In the genomic region with DNA sequence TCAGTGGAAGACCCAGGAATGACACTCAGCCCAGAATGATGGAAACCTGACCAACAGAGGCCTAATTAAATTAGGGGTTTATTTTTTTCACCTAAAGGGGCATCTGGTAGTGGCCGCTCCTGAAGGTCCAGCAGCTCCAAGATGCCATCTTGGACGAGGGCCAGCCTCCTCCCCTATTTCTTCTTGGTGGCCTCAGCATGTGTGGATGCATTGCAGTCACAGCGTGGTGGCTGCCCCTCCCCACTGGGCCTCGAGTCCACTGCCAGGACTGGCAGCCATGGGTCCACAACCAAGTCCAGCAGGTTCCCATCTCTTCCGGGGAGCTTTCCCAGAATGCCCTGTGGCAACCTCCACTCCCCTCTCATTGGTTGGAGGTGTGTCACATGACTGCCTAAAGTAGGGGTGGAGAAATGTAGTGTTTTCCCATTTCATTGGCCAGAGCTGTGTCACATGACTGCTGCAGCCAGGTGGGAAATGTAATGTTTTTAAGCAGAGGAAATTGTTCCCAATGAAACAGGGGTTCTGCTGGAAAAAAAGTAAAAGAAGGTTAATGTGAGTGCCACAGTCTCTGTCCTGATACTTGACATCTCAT, we compare ENCODE assay signal across 1 cellular context.
TF ChIP-seq lines count a peak whose summit lies in the region.

No MANE protein-coding gene starts in this region.

TF ChIP-seq in GM23338, 12 proteins besides CTCF, POLR2A, EP300 and RAD21:
- TF ChIP-seq, protein P1, sequence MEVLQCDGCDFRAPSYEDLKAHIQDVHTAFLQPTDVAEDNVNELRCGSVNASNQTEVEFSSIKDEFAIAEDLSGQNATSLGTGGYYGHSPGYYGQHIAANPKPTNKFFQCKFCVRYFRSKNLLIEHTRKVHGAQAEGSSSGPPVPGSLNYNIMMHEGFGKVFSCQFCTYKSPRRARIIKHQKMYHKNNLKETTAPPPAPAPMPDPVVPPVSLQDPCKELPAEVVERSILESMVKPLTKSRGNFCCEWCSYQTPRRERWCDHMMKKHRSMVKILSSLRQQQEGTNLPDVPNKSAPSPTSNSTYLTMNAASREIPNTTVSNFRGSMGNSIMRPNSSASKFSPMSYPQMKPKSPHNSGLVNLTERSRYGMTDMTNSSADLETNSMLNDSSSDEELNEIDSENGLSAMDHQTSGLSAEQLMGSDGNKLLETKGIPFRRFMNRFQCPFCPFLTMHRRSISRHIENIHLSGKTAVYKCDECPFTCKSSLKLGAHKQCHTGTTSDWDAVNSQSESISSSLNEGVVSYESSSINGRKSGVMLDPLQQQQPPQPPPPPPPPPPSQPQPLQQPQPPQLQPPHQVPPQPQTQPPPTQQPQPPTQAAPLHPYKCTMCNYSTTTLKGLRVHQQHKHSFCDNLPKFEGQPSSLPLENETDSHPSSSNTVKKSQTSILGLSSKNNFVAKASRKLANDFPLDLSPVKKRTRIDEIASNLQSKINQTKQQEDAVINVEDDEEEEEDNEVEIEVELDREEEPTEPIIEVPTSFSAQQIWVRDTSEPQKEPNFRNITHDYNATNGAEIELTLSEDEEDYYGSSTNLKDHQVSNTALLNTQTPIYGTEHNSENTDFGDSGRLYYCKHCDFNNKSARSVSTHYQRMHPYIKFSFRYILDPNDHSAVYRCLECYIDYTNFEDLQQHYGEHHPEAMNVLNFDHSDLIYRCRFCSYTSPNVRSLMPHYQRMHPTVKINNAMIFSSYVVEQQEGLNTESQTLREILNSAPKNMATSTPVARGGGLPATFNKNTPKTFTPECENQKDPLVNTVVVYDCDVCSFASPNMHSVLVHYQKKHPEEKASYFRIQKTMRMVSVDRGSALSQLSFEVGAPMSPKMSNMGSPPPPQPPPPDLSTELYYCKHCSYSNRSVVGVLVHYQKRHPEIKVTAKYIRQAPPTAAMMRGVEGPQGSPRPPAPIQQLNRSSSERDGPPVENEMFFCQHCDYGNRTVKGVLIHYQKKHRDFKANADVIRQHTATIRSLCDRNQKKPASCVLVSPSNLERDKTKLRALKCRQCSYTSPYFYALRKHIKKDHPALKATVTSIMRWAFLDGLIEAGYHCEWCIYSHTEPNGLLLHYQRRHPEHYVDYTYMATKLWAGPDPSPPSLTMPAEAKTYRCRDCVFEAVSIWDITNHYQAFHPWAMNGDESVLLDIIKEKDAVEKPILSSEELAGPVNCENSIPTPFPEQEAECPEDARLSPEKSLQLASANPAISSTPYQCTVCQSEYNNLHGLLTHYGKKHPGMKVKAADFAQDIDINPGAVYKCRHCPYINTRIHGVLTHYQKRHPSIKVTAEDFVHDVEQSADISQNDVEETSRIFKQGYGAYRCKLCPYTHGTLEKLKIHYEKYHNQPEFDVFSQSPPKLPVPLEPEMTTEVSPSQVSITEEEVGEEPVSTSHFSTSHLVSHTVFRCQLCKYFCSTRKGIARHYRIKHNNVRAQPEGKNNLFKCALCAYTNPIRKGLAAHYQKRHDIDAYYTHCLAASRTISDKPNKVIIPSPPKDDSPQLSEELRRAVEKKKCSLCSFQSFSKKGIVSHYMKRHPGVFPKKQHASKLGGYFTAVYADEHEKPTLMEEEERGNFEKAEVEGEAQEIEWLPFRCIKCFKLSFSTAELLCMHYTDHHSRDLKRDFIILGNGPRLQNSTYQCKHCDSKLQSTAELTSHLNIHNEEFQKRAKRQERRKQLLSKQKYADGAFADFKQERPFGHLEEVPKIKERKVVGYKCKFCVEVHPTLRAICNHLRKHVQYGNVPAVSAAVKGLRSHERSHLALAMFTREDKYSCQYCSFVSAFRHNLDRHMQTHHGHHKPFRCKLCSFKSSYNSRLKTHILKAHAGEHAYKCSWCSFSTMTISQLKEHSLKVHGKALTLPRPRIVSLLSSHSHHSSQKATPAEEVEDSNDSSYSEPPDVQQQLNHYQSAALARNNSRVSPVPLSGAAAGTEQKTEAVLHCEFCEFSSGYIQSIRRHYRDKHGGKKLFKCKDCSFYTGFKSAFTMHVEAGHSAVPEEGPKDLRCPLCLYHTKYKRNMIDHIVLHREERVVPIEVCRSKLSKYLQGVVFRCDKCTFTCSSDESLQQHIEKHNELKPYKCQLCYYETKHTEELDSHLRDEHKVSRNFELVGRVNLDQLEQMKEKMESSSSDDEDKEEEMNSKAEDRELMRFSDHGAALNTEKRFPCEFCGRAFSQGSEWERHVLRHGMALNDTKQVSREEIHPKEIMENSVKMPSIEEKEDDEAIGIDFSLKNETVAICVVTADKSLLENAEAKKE (CRISPR knock-in tag; IDR thresholded peaks at IDR 0.05), result no peak
- TF ChIP-seq ZNF331 (CRISPR knock-in tag; IDR thresholded peaks at IDR 0.05; ENCODE audit: low read depth), result no peak
- TF ChIP-seq ZNF114 (CRISPR knock-in tag; IDR thresholded peaks at IDR 0.05), result no peak
- TF ChIP-seq EZH2 (IDR thresholded peaks at IDR 0.05; ENCODE audit: low read depth, unreplicated experiment), result no peak
- TF ChIP-seq, protein P2, sequence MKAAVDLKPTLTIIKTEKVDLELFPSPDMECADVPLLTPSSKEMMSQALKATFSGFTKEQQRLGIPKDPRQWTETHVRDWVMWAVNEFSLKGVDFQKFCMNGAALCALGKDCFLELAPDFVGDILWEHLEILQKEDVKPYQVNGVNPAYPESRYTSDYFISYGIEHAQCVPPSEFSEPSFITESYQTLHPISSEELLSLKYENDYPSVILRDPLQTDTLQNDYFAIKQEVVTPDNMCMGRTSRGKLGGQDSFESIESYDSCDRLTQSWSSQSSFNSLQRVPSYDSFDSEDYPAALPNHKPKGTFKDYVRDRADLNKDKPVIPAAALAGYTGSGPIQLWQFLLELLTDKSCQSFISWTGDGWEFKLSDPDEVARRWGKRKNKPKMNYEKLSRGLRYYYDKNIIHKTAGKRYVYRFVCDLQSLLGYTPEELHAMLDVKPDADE (IDR thresholded peaks at IDR 0.05), result no peak
- TF ChIP-seq POLR2AphosphoS5 (IDR thresholded peaks at IDR 0.05; ENCODE audit: low read depth), result no peak
- no peak for TF ChIP-seq STAT1 (IDR thresholded peaks at IDR 0.05; ENCODE audit: unreplicated experiment)
- no peak for TF ChIP-seq NANOG (IDR thresholded peaks at IDR 0.05; ENCODE audit: borderline replicate concordance)
- TF ChIP-seq, protein P3, sequence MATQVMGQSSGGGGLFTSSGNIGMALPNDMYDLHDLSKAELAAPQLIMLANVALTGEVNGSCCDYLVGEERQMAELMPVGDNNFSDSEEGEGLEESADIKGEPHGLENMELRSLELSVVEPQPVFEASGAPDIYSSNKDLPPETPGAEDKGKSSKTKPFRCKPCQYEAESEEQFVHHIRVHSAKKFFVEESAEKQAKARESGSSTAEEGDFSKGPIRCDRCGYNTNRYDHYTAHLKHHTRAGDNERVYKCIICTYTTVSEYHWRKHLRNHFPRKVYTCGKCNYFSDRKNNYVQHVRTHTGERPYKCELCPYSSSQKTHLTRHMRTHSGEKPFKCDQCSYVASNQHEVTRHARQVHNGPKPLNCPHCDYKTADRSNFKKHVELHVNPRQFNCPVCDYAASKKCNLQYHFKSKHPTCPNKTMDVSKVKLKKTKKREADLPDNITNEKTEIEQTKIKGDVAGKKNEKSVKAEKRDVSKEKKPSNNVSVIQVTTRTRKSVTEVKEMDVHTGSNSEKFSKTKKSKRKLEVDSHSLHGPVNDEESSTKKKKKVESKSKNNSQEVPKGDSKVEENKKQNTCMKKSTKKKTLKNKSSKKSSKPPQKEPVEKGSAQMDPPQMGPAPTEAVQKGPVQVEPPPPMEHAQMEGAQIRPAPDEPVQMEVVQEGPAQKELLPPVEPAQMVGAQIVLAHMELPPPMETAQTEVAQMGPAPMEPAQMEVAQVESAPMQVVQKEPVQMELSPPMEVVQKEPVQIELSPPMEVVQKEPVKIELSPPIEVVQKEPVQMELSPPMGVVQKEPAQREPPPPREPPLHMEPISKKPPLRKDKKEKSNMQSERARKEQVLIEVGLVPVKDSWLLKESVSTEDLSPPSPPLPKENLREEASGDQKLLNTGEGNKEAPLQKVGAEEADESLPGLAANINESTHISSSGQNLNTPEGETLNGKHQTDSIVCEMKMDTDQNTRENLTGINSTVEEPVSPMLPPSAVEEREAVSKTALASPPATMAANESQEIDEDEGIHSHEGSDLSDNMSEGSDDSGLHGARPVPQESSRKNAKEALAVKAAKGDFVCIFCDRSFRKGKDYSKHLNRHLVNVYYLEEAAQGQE (IDR thresholded peaks at IDR 0.05; ENCODE audit: unreplicated experiment), result no peak
